ENCODE assay signal across 10 cellular contexts in the genomic region with DNA sequence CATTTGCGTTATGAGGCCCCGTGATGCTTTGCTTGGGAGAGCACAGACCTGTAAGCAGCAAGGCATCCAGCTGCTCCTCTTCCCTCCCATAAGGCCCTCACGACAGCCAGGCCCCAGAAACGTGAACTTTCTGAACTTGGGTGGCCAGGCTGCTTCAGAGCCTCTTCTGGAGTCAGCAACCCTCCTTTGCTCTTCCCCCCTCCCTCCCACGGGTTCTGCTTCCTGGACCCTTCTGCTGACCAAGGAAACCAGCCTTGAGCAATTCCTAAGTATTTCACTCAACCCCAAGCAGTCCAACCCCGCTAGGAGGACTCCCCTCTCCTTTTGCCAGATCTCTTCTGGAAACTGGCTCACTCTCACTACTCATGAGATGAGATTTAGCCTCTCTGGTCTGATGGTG.
DNase-seq lines count a peak whose midpoint lies in the region; ATAC-seq and TF ChIP-seq lines count a peak whose summit lies in the region.
"Had no signal": no experiment of that assay in that cellular context is flagged by ENCODE, and none has a peak within 500 bp of the region (broad histone marks: within the 10 kb centered on the region; RNA-seq: fewer than 3 reads in every experiment).

No MANE protein-coding gene starts in this region.

- no peak overlapping the region for H2AFZ ChIP-seq in trophoblast cell (ENCODE audit: insufficient read depth, low read length, poor library complexity)

- H3K27ac Mint-ChIP-seq in activated naive CD8-positive, alpha-beta T cell treated with anti-CD3 and anti-CD28 coated beads, Interleukin-2, amount 10 ng/mL, durations not matched to agents 7 days and 5 days = peak overlapping the region; percentile 11
- no peak overlapping the region for H3K27ac Mint-ChIP-seq in Caco-2 (ENCODE audit: unreplicated experiment)

- ATAC-seq in activated naive CD8-positive, alpha-beta T cell treated with anti-CD3 and anti-CD28 coated beads, Interleukin-2, amount 10 ng/mL, durations not matched to agents 7 days and 5 days (ENCODE audit: low read depth) = no peak
- no peak for ATAC-seq in GM21529 (IDR thresholded peaks at IDR 0.05; ENCODE audit: unreplicated experiment)
- ATAC-seq: activated CD4-positive, CD25-positive, alpha-beta regulatory T cell treated with anti-CD3 and anti-CD28 coated beads, Interleukin-2, amount 50 U/mL, for 24 hours had no signal

- H3K4ac ChIP-seq in trophoblast cell (ENCODE audit: low read depth, low read length) = no peak overlapping the region

- H3K4me3 ChIP-seq in BLaER1 = no peak overlapping the region
- H3K4me3 ChIP-seq in trophoblast cell (ENCODE audit: low read depth, low read length) = no peak overlapping the region
- no peak overlapping the region for H3K4me3 ChIP-seq in Caco-2 (ENCODE audit: low read depth, low read length)

- H3K23ac ChIP-seq in trophoblast cell (ENCODE audit: low read length) = no peak overlapping the region

- H2AK5ac ChIP-seq in trophoblast cell (ENCODE audit: low read length) = no peak overlapping the region

- H3K36me3 ChIP-seq in BLaER1 = peaks cover 64% of the 10 kb centered on the region
- H3K36me3 ChIP-seq in trophoblast cell (ENCODE audit: control insufficient read depth in 1 of 2, insufficient read depth in 2 of 2, low read length in 2 of 2) = peaks cover 0 to 5% of the 10 kb centered on the region in 2 experiments
- H3K36me3 ChIP-seq in Caco-2 (ENCODE audit: control insufficient read depth, insufficient read depth, low read length) = no peaks in the 10 kb centered on the region

- no peak overlapping the region for H2BK5ac ChIP-seq in trophoblast cell (ENCODE audit: low read depth, low read length, poor library complexity)

- H3K9me3 Mint-ChIP-seq in activated naive CD8-positive, alpha-beta T cell treated with anti-CD3 and anti-CD28 coated beads, Interleukin-2, amount 10 ng/mL, durations not matched to agents 7 days and 5 days = no peaks in the 10 kb centered on the region
- no peaks in the 10 kb centered on the region for H3K9me3 Mint-ChIP-seq in Caco-2 (ENCODE audit: unreplicated experiment)

- H4K12ac ChIP-seq in trophoblast cell (ENCODE audit: low read depth, low read length) = no peak overlapping the region

- POLR2A ChIA-PET in activated naive CD8-positive, alpha-beta T cell treated with anti-CD3 and anti-CD28 coated beads, Interleukin-2, amount 10 ng/mL, durations not matched to agents 7 days and 5 days (lab: Charles Lee) = no interaction called here
- POLR2A ChIA-PET in Caco-2 (lab: Charles Lee) = no interaction called here

- H3K4me2 ChIP-seq in BLaER1 = peak overlapping the region; percentile 78
- H3K4me2 ChIP-seq in trophoblast cell (ENCODE audit: low read length) = no peak overlapping the region

- DNase-seq in activated naive CD8-positive, alpha-beta T cell treated with anti-CD3 and anti-CD28 coated beads, Interleukin-2, amount 10 ng/mL, durations not matched to agents 7 days and 5 days = no peak
- DNase-seq in cardiac septum (ENCODE audit: low spot score) (peak; percentile 73), trophoblast cell (no peak), RKO (ENCODE audit: low spot score) (no peak), Caco-2 (no peak), islet precursor cell (no peak)
- DNase-seq: NCI-H1092 had no signal

- H3K4me1 ChIP-seq in BLaER1 = peaks cover 100% of the 10 kb centered on the region
- H3K4me1 ChIP-seq in trophoblast cell (ENCODE audit: control insufficient read depth in 1 of 2, insufficient read depth in 2 of 2, low read length in 2 of 2) = peaks cover 11 to 24% of the 10 kb centered on the region in 2 experiments
- peaks cover 11% of the 10 kb centered on the region; the same call in 1 of the 2 replicates for H3K4me1 ChIP-seq in Caco-2

- H3K27ac ChIP-seq in BLaER1 (peak overlapping the region; percentile 83), trophoblast cell (ENCODE audit: low read depth, low read length) (peak overlapping the region; percentile 3)

- no TSS peak for BruUV-seq in Caco-2 (replicated peaks; lab: Mats Ljungman, UMichigan)

- H3K9ac ChIP-seq in BLaER1 = peak overlapping the region; percentile 72
- no peak overlapping the region for H3K9ac ChIP-seq in trophoblast cell (ENCODE audit: low read length)

- intact Hi-C loops in cardiac septum (cut with DNase I) (no loop called here), Caco-2 (cut with micrococcal nuclease; ENCODE audit: unreplicated experiment) (no loop called here)

- no CpG with 5 or more reads among the region's 6 CpGs for WGBS in trophoblast cell (ENCODE audit: extremely low coverage, insufficient coverage, insufficient read length)

- H3K18ac ChIP-seq in trophoblast cell (ENCODE audit: low read length) = no peak overlapping the region

- peaks cover 6% of the 10 kb centered on the region for H3K36me3 Mint-ChIP-seq in activated naive CD8-positive, alpha-beta T cell treated with anti-CD3 and anti-CD28 coated beads, Interleukin-2, amount 10 ng/mL, durations not matched to agents 7 days and 5 days
- H3K36me3 Mint-ChIP-seq in Caco-2 (ENCODE audit: insufficient read depth, unreplicated experiment) = no peaks in the 10 kb centered on the region

- H3K79me2 ChIP-seq in trophoblast cell (ENCODE audit: control insufficient read depth, insufficient read depth, low read length, poor library complexity) = peaks cover 2% of the 10 kb centered on the region

- peak overlapping the region; percentile 2 for H2BK120ac ChIP-seq in trophoblast cell (ENCODE audit: insufficient read depth, low read length, poor library complexity)

- no peaks in the 10 kb centered on the region for H3K27me3 Mint-ChIP-seq in activated naive CD8-positive, alpha-beta T cell treated with anti-CD3 and anti-CD28 coated beads, Interleukin-2, amount 10 ng/mL, durations not matched to agents 7 days and 5 days
- no peaks in the 10 kb centered on the region for H3K27me3 Mint-ChIP-seq in Caco-2 (ENCODE audit: insufficient read depth, unreplicated experiment)

- H2BK12ac ChIP-seq in trophoblast cell (ENCODE audit: low read length) = no peak overlapping the region

- H3K4me3 Mint-ChIP-seq in activated naive CD8-positive, alpha-beta T cell treated with anti-CD3 and anti-CD28 coated beads, Interleukin-2, amount 10 ng/mL, durations not matched to agents 7 days and 5 days = no peak overlapping the region
- H3K4me3 Mint-ChIP-seq in Caco-2 (ENCODE audit: unreplicated experiment) = no peak overlapping the region

- H4K20me1 ChIP-seq in BLaER1 = peaks cover 100% of the 10 kb centered on the region

- peaks cover 30% of the 10 kb centered on the region for H3K4me1 Mint-ChIP-seq in activated naive CD8-positive, alpha-beta T cell treated with anti-CD3 and anti-CD28 coated beads, Interleukin-2, amount 10 ng/mL, durations not matched to agents 7 days and 5 days
- H3K4me1 Mint-ChIP-seq in Caco-2 (ENCODE audit: low read depth, unreplicated experiment) = peaks cover 9% of the 10 kb centered on the region

- CTCF ChIA-PET in Caco-2 (lab: Charles Lee) = no interaction called here

- H3K9me3 ChIP-seq in BLaER1 = no peaks in the 10 kb centered on the region
- H3K9me3 ChIP-seq in trophoblast cell (ENCODE audit: insufficient read depth, low read depth, low read length) = no peaks in the 10 kb centered on the region
- no peaks in the 10 kb centered on the region for H3K9me3 ChIP-seq in Caco-2

- H3K27me3 ChIP-seq in BLaER1 (no peaks in the 10 kb centered on the region), trophoblast cell (ENCODE audit: insufficient read depth, low read length) (no peaks in the 10 kb centered on the region), Caco-2 (replicated peaks; ENCODE audit: control insufficient read depth, insufficient read depth, low read length) (no peaks in the 10 kb centered on the region)

- H3K79me1 ChIP-seq in trophoblast cell (ENCODE audit: low read length) = peaks cover 3% of the 10 kb centered on the region

- no peak for TF ChIP-seq CTCF in Caco-2 (IDR thresholded peaks at IDR 0.05; ENCODE audit: insufficient read depth in 1 of 2, low read depth in 1 of 2, low read length in 1 of 2, severe bottlenecking in 1 of 2, unreplicated experiment in 1 of 2)

- H4K91ac ChIP-seq in trophoblast cell (ENCODE audit: low read depth, low read length) = no peak overlapping the region

- no peak overlapping the region for H4K8ac ChIP-seq in trophoblast cell (ENCODE audit: low read depth, low read length)

- H3K14ac ChIP-seq in trophoblast cell (ENCODE audit: low read length) = no peak overlapping the region
